Comparison of ENCODE assay signal across 1 cellular context in the genomic region with DNA sequence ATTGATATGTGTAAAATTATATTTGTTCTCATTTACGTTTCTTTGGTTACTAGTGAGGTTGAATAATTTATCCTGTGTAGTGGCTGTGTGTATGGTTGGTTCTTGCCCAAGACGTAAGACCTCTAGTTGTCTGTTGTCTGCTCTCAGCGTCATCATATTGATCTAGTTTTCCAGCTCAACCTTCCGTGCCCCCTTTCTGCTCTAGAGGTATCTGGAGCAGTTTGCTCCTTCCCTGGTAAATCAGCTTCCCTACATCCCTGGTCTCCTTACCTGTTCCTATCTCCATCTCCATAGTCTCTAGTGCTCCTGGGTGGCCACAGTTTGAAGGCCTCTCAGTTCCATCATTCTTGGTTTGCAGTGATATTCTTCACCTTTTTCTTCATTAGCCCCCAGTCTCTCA.
TF ChIP-seq lines count a peak whose summit lies in the region.

No MANE protein-coding gene starts in this region.

TF ChIP-seq in GM23338, 12 proteins besides CTCF, POLR2A, EP300 and RAD21:
- no peak for TF ChIP-seq REST (IDR thresholded peaks at IDR 0.05; ENCODE audit: unreplicated experiment)
- TF ChIP-seq EZH2phosphoT487 (IDR thresholded peaks at IDR 0.05; ENCODE audit: unreplicated experiment), result no peak
TF ChIP-seq in GM23338: peak in this region for 0.
